In genomic region chr15:65414841-65415621, GRCh38 we compare ENCODE assay signal across 12 cellular contexts. TPM values are rescaled to one million over a fixed set of nuclear protein-coding genes. Genes with fewer than 3 reads are reported as not detected.
DNase-seq lines count a peak whose midpoint lies in the region; ATAC-seq and TF ChIP-seq lines count a peak whose summit lies in the region.
"Had no signal": no experiment of that assay in that cellular context is flagged by ENCODE, and none has a peak within 500 bp of the region (broad histone marks: within the 10 kb centered on the region; RNA-seq: fewer than 3 reads in every experiment).

No MANE protein-coding gene starts in this region.

- ATAC-seq in mucosa of descending colon: peak; percentile 52
- no peak for ATAC-seq in HG02678 (IDR thresholded peaks at IDR 0.05; ENCODE audit: unreplicated experiment)
- ATAC-seq: stimulated activated memory B cell treated with anti-CD40 and anti-IgM and Interleukin-4, amounts not matched to agents 10 μg/mL and 1 μg/mL and 100 μg/mL, for 72 hours had no signal

- H3K27ac ChIP-seq in esophagus muscularis mucosa (replicated peaks in 1 of 4): peak overlapping the region in 3 of 4 donors; percentile 14 to 47 (median 46)

- H3K27me3 ChIP-seq in esophagus muscularis mucosa: peaks cover 0 to 48% (median 2%) of the 10 kb centered on the region in 4 donors

- H3K36me3 ChIP-seq in esophagus muscularis mucosa (no peaks in the 10 kb centered on the region), mucosa of descending colon (ENCODE audit: low read depth) (no peaks in the 10 kb centered on the region)

- H3K4me3 ChIP-seq in esophagus muscularis mucosa: no peak overlapping the region
- H3K4me3 ChIP-seq in mucosa of descending colon: no peak overlapping the region

- TF ChIP-seq CTCF in esophagus muscularis mucosa (IDR thresholded peaks at IDR 0.05) (no peak), mucosa of descending colon (IDR thresholded peaks at IDR 0.05) (no peak)

- H3K9me3 ChIP-seq in esophagus muscularis mucosa: no peaks in the 10 kb centered on the region
- H3K9me3 ChIP-seq in mucosa of descending colon: no peaks in the 10 kb centered on the region

- 47% methylated on average over 13 of the region's 14 CpGs for WGBS in esophagus muscularis mucosa

- no peak for TF ChIP-seq EP300 in esophagus muscularis mucosa (IDR thresholded peaks at IDR 0.05)

- TF ChIP-seq POLR2A in esophagus muscularis mucosa (IDR thresholded peaks at IDR 0.05; ENCODE audit: low read depth): no peak

- in situ Hi-C loops in ACHN (cut with HindIII; ENCODE audit: low pct_ligation_motif_present, low pct_unique_long_range_greater_than_20kb, low sequenced_read_pairs): no loop called here

- intact Hi-C loops in esophagus muscularis mucosa (cut with DNase I) (no loop called here), mucosa of descending colon (cut with DNase I, micrococcal nuclease) (no loop called here)

- peaks cover 0 to 8% (median under 1%) of the 10 kb centered on the region in 4 donors for H3K4me1 ChIP-seq in esophagus muscularis mucosa
- no peaks in the 10 kb centered on the region for H3K4me1 ChIP-seq in mucosa of descending colon (ENCODE audit: low read depth)

- DNase-seq in D341Med (ENCODE audit: low spot score): peak; percentile 83
- peak; percentile 86 for DNase-seq in NCI-H345 (lab: John Stamatoyannopoulos, UW)
- DNase-seq in esophagus muscularis mucosa (ENCODE audit: extremely low spot score): no peak
- DNase-seq in mucosa of descending colon: no peak
- DNase-seq in NCI-H1436 (lab: John Stamatoyannopoulos, UW): no peak
- DNase-seq in ACHN: no peak
- no peak for DNase-seq in stimulated activated naive CD4-positive, alpha-beta T cell (lab: John Stamatoyannopoulos, UW)
- DNase-seq: activated gamma-delta T cell treated with Interleukin-2 at 50 U/mL for 16 hours had no signal

RNA-seq across cellular contexts. Expression of gene IGDCC4, which starts 7.7 kb away (rescaled TPM):
- total RNA-seq in esophagus muscularis mucosa (1 to 10 TPM in 3 of 4 donors, under 1 TPM in 1; 0.52 to 2.8 (median 2.2) TPM), mucosa of descending colon (1 to 10 TPM in 2 of 3 donors, under 1 TPM in 1; 0.90 to 1.7 (median 1.0) TPM)

RNA-seq across cellular contexts. Expression of gene IGDCC3, which starts 37.2 kb away (rescaled TPM):
- total RNA-seq in esophagus muscularis mucosa (under 1 TPM in 1 of 4 donors, not detected in 3; 0.17 TPM), mucosa of descending colon (under 1 TPM in 1 of 3 donors, not detected in 2; 0.51 TPM)
- total RNA-seq: H4, lung microvascular endothelial cell had no signal

Comparison
In these comparisons a context has a peak if more than half of its experiments do, and no peak if none do; other contexts are left out.
1. DNase-seq: peak in D341Med (single experiment) and NCI-H345 (single experiment); none in esophagus muscularis mucosa (single experiment), mucosa of descending colon (0 of 3), NCI-H1436 (single experiment), ACHN (single experiment) and stimulated activated naive CD4-positive, alpha-beta T cell (0 of 6).